Comparison of ENCODE assay signal across 10 cellular contexts in genomic region chr13:33123066-33123940, GRCh38.
DNase-seq lines count a peak whose midpoint lies in the region; ATAC-seq, FAIRE-seq and TF ChIP-seq lines count a peak whose summit lies in the region.
"Had no signal": no experiment of that assay in that cellular context is flagged by ENCODE, and none has a peak within 500 bp of the region (broad histone marks: within the 10 kb centered on the region; RNA-seq: fewer than 3 reads in every experiment).

No MANE protein-coding gene starts in this region.

- H3K27ac Mint-ChIP-seq in brain: peak overlapping the region; percentile 69 to 97 (median 92)
- no peak overlapping the region for H3K27ac Mint-ChIP-seq in CD8-positive, alpha-beta T cell

- H3K4me1 ChIP-seq in A549 (peaks cover 67% of the 10 kb centered on the region), lower lobe of right lung (peaks cover 69% of the 10 kb centered on the region)
- no peaks in the 10 kb centered on the region for H3K4me1 ChIP-seq in CD8-positive, alpha-beta T cell (ENCODE audit: insufficient read depth, low read length)
- H3K4me1 ChIP-seq: BLaER1 had no signal

- H3K4me2 ChIP-seq in A549: no peak overlapping the region
- H3K4me2 ChIP-seq: BLaER1 had no signal

- DNase-seq in A549 (ENCODE audit: low read depth in 1 of 2, low spot score in 1 of 2): no peak
- peak; percentile 93 for DNase-seq in MV-4-11 (lab: John Stamatoyannopoulos, UW)
- peak; percentile 53 for DNase-seq in lower lobe of right lung
- DNase-seq in epidermal melanocyte (ENCODE audit: insufficient read length, low spot score): no peak
- DNase-seq in CD8-positive, alpha-beta T cell: no peak
- no peak for DNase-seq in GM13976 (ENCODE audit: low spot score)

- TF ChIP-seq RAD21 in A549 (conservative IDR thresholded peaks at IDR 0.05 in 1 of 2, IDR thresholded peaks at IDR 0.05 in 1 of 2): no peak

- no peak for TF ChIP-seq CTCF in A549 (IDR thresholded peaks at IDR 0.05)
- no peak for TF ChIP-seq CTCF in brain (conservative IDR thresholded peaks at IDR 0.05)
- no peak for TF ChIP-seq CTCF in lower lobe of right lung (IDR thresholded peaks at IDR 0.05)
- TF ChIP-seq CTCF in CD8-positive, alpha-beta T cell (IDR thresholded peaks at IDR 0.05): no peak
- TF ChIP-seq CTCF in GM13976 (IDR thresholded peaks at IDR 0.05; ENCODE audit: borderline replicate concordance, control extremely low read depth, extremely low read depth, insufficient read depth, missing control alignments): no peak

- no peak for TF ChIP-seq POLR2A in A549 (IDR thresholded peaks at IDR 0.05; ENCODE audit: low read length)

- intact Hi-C loops in lower lobe of right lung (cut with DNase I): no loop called here
- intact Hi-C loops in CD8-positive, alpha-beta T cell (cut with DNase I, micrococcal nuclease): no loop called here

- peaks cover 44% of the 10 kb centered on the region for H3K36me3 Mint-ChIP-seq in brain
- no peaks in the 10 kb centered on the region for H3K36me3 Mint-ChIP-seq in CD8-positive, alpha-beta T cell

- peaks cover 78% of the 10 kb centered on the region for H3K4me1 Mint-ChIP-seq in brain
- no peaks in the 10 kb centered on the region for H3K4me1 Mint-ChIP-seq in CD8-positive, alpha-beta T cell (ENCODE audit: low read depth)

- H3K9me3 Mint-ChIP-seq in brain: no peaks in the 10 kb centered on the region
- no peaks in the 10 kb centered on the region for H3K9me3 Mint-ChIP-seq in CD8-positive, alpha-beta T cell

- TF ChIP-seq EP300 in A549 (IDR thresholded peaks at IDR 0.05): no peak

- ATAC-seq in A549: no peak
- ATAC-seq in lower lobe of right lung: peak; percentile 47 to 61
- no peak for ATAC-seq in GM18861 (IDR thresholded peaks at IDR 0.05; ENCODE audit: unreplicated experiment)
- no peak for ATAC-seq in CD8-positive, alpha-beta T cell

- peaks cover 35% of the 10 kb centered on the region for H3K36me3 ChIP-seq in lower lobe of right lung
- no peaks in the 10 kb centered on the region for H3K36me3 ChIP-seq in CD8-positive, alpha-beta T cell (ENCODE audit: insufficient read depth, low read length)
- H3K36me3 ChIP-seq: BLaER1, HAP-1 had no signal

- in situ Hi-C loops in GM13976 (cut with MboI; ENCODE audit: low sequenced_read_pairs, unreplicated experiment): no loop called here

- no peaks in the 10 kb centered on the region for H3K27me3 Mint-ChIP-seq in brain
- H3K27me3 Mint-ChIP-seq in CD8-positive, alpha-beta T cell (ENCODE audit: low read depth): peaks cover 7% of the 10 kb centered on the region

- POLR2A ChIA-PET in A549 (lab: Yijun Ruan, JAX): no interaction called here
- POLR2A ChIA-PET in CD8-positive, alpha-beta T cell (lab: Charles Lee): no interaction called here

- CTCF ChIA-PET in A549 (lab: Yijun Ruan, JAX): interaction anchor here (0.9 to 1.3 kb wide), 2 partner anchors 13 to 14 kb away, joined by 3 read pairs; no protein-coding TSS in a partner anchor
- CTCF ChIA-PET in CD8-positive, alpha-beta T cell (lab: Charles Lee): no interaction called here

- no peak for FAIRE-seq in A549 (lab: Jason Lieb, UNC)

- H3K4me3 ChIP-seq in A549 (no peak overlapping the region), lower lobe of right lung (no peak overlapping the region)
- H3K4me3 ChIP-seq in CD8-positive, alpha-beta T cell (ENCODE audit: low read depth, low read length): no peak overlapping the region
- H3K4me3 ChIP-seq: BLaER1, HAP-1 had no signal

- 93% methylated on average over 8 of the region's 9 CpGs for WGBS in A549 (ENCODE audit: missing lambda C conversion rate)

- H3K9me3 ChIP-seq in A549 (no peaks in the 10 kb centered on the region), lower lobe of right lung (no peaks in the 10 kb centered on the region)
- H3K9me3 ChIP-seq in CD8-positive, alpha-beta T cell (ENCODE audit: low read length): no peaks in the 10 kb centered on the region
- H3K9me3 ChIP-seq: BLaER1, HAP-1 had no signal

- no peaks in the 10 kb centered on the region for H3K27me3 ChIP-seq in lower lobe of right lung (ENCODE audit: low read depth)
- no peaks in the 10 kb centered on the region for H3K27me3 ChIP-seq in CD8-positive, alpha-beta T cell (ENCODE audit: insufficient read depth, low read length)
- H3K27me3 ChIP-seq: BLaER1 had no signal

- H3K4me3 Mint-ChIP-seq in brain: peak overlapping the region in 1 of 5 experiments; percentile 27
- no peak overlapping the region for H3K4me3 Mint-ChIP-seq in CD8-positive, alpha-beta T cell

- H3K27ac ChIP-seq in A549 (peak overlapping the region; percentile 38 to 87; a peak in 4 of 6 replicates), lower lobe of right lung (peak overlapping the region; percentile 61)
- H3K27ac ChIP-seq in CD8-positive, alpha-beta T cell (ENCODE audit: low read depth, low read length): no peak overlapping the region
- H3K27ac ChIP-seq: BLaER1 had no signal

TF ChIP-seq in A549, 52 proteins besides CTCF, POLR2A, EP300 and RAD21:
- no peak for TF ChIP-seq FOXS1 (CRISPR knock-in tag; IDR thresholded peaks at IDR 0.05)
- TF ChIP-seq JUN (IDR thresholded peaks at IDR 0.05): no peak
- TF ChIP-seq E2F6 (IDR thresholded peaks at IDR 0.05; ENCODE audit: borderline replicate concordance, low read depth): no peak
- no peak for TF ChIP-seq RNF2 (IDR thresholded peaks at IDR 0.05; ENCODE audit: borderline replicate concordance, low read depth)
- TF ChIP-seq HES2 (IDR thresholded peaks at IDR 0.05): no peak
- no peak for TF ChIP-seq ZNF302 (CRISPR knock-in tag; IDR thresholded peaks at IDR 0.05)
- TF ChIP-seq HDAC2 (IDR thresholded peaks at IDR 0.05): no peak
- no peak for TF ChIP-seq ZC3H11A (IDR thresholded peaks at IDR 0.05)
- no peak for TF ChIP-seq FOSL2 (IDR thresholded peaks at IDR 0.05)
- TF ChIP-seq FOSL2 (CRISPR knock-in tag; IDR thresholded peaks at IDR 0.05): no peak
- TF ChIP-seq ZFP36 (IDR thresholded peaks at IDR 0.05; ENCODE audit: borderline replicate concordance, partially characterized antibody): no peak
- TF ChIP-seq EHF (CRISPR knock-in tag; IDR thresholded peaks at IDR 0.05): no peak
- TF ChIP-seq NR3C1 (IDR thresholded peaks at IDR 0.05): no peak
- TF ChIP-seq CHD2 (IDR thresholded peaks at IDR 0.05; ENCODE audit: low read length, partially characterized antibody): no peak
- TF ChIP-seq POLR2AphosphoS2 (conservative IDR thresholded peaks at IDR 0.05; ENCODE audit: low read length): no peak
- no peak for TF ChIP-seq MAFK (IDR thresholded peaks at IDR 0.05; ENCODE audit: partially characterized antibody)

Comparison
In these comparisons a context has a peak if more than half of its experiments do, and no peak if none do; other contexts are left out.
1. ATAC-seq: peak in lower lobe of right lung (2 of 2); none in A549 (0 of 2), GM18861 (single experiment) and CD8-positive, alpha-beta T cell (single experiment).
2. DNase-seq: peak in MV-4-11 (single experiment) and lower lobe of right lung (single experiment); none in A549 (0 of 2), epidermal melanocyte (single experiment), CD8-positive, alpha-beta T cell (0 of 7) and GM13976 (single experiment).